22 cellular contexts compared by ENCODE assay signal in the genomic region with DNA sequence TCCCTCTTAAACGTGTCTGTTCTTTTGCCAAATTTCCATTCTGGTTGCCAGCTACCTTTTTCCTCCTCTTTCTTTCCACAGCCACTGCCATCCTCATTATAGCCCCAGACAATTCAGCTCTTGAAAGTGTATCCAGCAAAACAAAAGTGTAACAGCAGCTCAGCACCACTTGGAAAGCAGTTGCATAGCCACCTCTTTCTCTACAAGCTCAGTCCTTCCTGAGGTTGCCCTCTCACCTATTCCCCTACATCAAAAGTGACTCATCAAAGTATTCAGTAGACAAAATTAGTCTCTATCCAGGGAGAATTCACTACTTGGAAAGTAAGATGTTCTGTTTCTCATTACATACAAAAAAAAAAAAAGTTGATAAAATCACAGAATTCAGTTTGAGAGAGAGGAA. TPM values are rescaled to one million over a fixed set of nuclear protein-coding genes. Genes with fewer than 3 reads are reported as not detected.
DNase-seq lines count a peak whose midpoint lies in the region; FAIRE-seq and TF ChIP-seq lines count a peak whose summit lies in the region.
"Had no signal": no experiment of that assay in that cellular context is flagged by ENCODE, and none has a peak within 500 bp of the region (broad histone marks: within the 10 kb centered on the region; RNA-seq: fewer than 3 reads in every experiment).

No MANE protein-coding gene starts in this region.

- TF ChIP-seq EP300 in H1 (IDR thresholded peaks at IDR 0.05; ENCODE audit: borderline replicate concordance in 1 of 2, low read depth in 2 of 2, low read length in 2 of 2): no peak

- H3K56ac ChIP-seq in H1 (replicated peaks; ENCODE audit: insufficient read length, low read depth, low read length) (no peak overlapping the region), mesendoderm (ENCODE audit: low read length) (no peak overlapping the region)

- TF ChIP-seq CTCF in H1 (IDR thresholded peaks at IDR 0.05; ENCODE audit: control extremely low read depth in 1 of 3, insufficient read depth in 1 of 3, low read depth in 1 of 3, low read length in 3 of 3): no peak

- H3K27ac ChIP-seq in H1 (ENCODE audit: low read depth, low read length): no peak overlapping the region
- H3K27ac ChIP-seq in mesendoderm (ENCODE audit: low read depth, low read length): no peak overlapping the region
- H3K27ac ChIP-seq: 22Rv1 had no signal

- no peak overlapping the region for H3K4me3 ChIP-seq in H1 (ENCODE audit: extremely low read depth in 1 of 4, insufficient read depth in 2 of 4, low read depth in 3 of 4, low read length in 4 of 4)
- H3K4me3 ChIP-seq in mesendoderm (ENCODE audit: low read length): no peak overlapping the region

- no peak overlapping the region for H2BK12ac ChIP-seq in H1 (ENCODE audit: low read depth, low read length)

- H2BK120ac ChIP-seq in H1 (replicated peaks; ENCODE audit: low read depth, low read length) (no peak overlapping the region), mesendoderm (ENCODE audit: low read depth, low read length) (no peak overlapping the region)

- H3K79me2 ChIP-seq in H1 (ENCODE audit: control insufficient read depth in 1 of 2, insufficient read depth in 2 of 2, low read length in 2 of 2) (no peaks in the 10 kb centered on the region), mesendoderm (ENCODE audit: control insufficient read depth, insufficient read depth, low read length) (no peaks in the 10 kb centered on the region)

- no peak overlapping the region for H4K91ac ChIP-seq in H1 (replicated peaks; ENCODE audit: insufficient read length, low read length)

- no peak for FAIRE-seq in H1 (lab: Jason Lieb, UNC)
- FAIRE-seq: GM12892 had no signal

- POLR2A ChIA-PET in H1 (lab: Charles Lee; ENCODE audit: partially characterized antibody): no interaction called here

- H2BK20ac ChIP-seq in H1 (ENCODE audit: low read length): no peak overlapping the region

- no peak overlapping the region for H2BK5ac ChIP-seq in H1 (ENCODE audit: low read depth, low read length)
- H2BK5ac ChIP-seq in mesendoderm (ENCODE audit: low read length): no peak overlapping the region

- no peak for TF ChIP-seq POLR2A in H1 (IDR thresholded peaks at IDR 0.05; ENCODE audit: control extremely low read depth in 1 of 2, low read depth in 2 of 2, low read length in 2 of 2)

- H3K4ac ChIP-seq in H1 (replicated peaks; ENCODE audit: insufficient read length, low read depth, low read length) (no peak overlapping the region), mesendoderm (ENCODE audit: low read depth, low read length) (no peak overlapping the region)

- H2BK15ac ChIP-seq in H1 (ENCODE audit: low read length): no peak overlapping the region
- no peak overlapping the region for H2BK15ac ChIP-seq in mesendoderm (replicated peaks; ENCODE audit: low read depth)

- no peak overlapping the region for H3K9ac ChIP-seq in H1 (replicated peaks in 1 of 4; ENCODE audit: extremely low read depth in 1 of 4, low read depth in 3 of 4, low read length in 3 of 4)
- no peak overlapping the region for H3K9ac ChIP-seq in mesendoderm (ENCODE audit: low read length)

- 0 out of 2 replicates have a peak overlapping the region, but pooled peaks have one; percentile 68 for H2AFZ ChIP-seq in H1 (ENCODE audit: low read length)

- no peak overlapping the region for H3K14ac ChIP-seq in H1 (ENCODE audit: insufficient read length)

- no peak overlapping the region for H4K5ac ChIP-seq in H1 (ENCODE audit: insufficient read length, low read depth, low read length)
- H4K5ac ChIP-seq in mesendoderm (ENCODE audit: low read length): no peak overlapping the region

- H3K27me3 ChIP-seq in H1 (replicated peaks in 1 of 4; ENCODE audit: control insufficient read depth in 3 of 4, extremely low read depth in 1 of 4, insufficient read depth in 3 of 4, low read length in 3 of 4): no peaks in the 10 kb centered on the region
- H3K27me3 ChIP-seq in mesendoderm (ENCODE audit: insufficient read depth, low read length, poor library complexity): no peaks in the 10 kb centered on the region

- no peak overlapping the region for H3K4me2 ChIP-seq in H1 (ENCODE audit: insufficient read depth in 1 of 2, low read depth in 2 of 2, low read length in 2 of 2)
- H3K4me2 ChIP-seq in mesendoderm (ENCODE audit: low read length): no peak overlapping the region

- no peaks in the 10 kb centered on the region for H4K20me1 ChIP-seq in H1 (replicated peaks in 1 of 2; ENCODE audit: control insufficient read depth in 1 of 2, insufficient read depth in 2 of 2, low read length in 2 of 2)

- no peak for TF ChIP-seq RAD21 in H1 (IDR thresholded peaks at IDR 0.05 in 1 of 2, conservative IDR thresholded peaks at IDR 0.05 in 1 of 2; ENCODE audit: low read depth in 2 of 2, low read length in 2 of 2)

- no peak overlapping the region for H3K18ac ChIP-seq in H1 (ENCODE audit: extremely low read depth, low read length)
- H3K18ac ChIP-seq in mesendoderm (ENCODE audit: low read length): no peak overlapping the region

- H4K8ac ChIP-seq in H1 (ENCODE audit: extremely low read depth, insufficient read depth, low read length) (no peak overlapping the region), mesendoderm (ENCODE audit: low read depth, low read length) (no peak overlapping the region)

- H2AK5ac ChIP-seq in H1 (ENCODE audit: low read depth, low read length) (no peak overlapping the region), mesendoderm (ENCODE audit: low read length) (no peak overlapping the region)

- no peaks in the 10 kb centered on the region for H3K79me1 ChIP-seq in H1 (ENCODE audit: low read depth, low read length)
- H3K79me1 ChIP-seq in mesendoderm (ENCODE audit: low read length): no peaks in the 10 kb centered on the region

- H3K4me1 ChIP-seq in H1 (replicated peaks in 1 of 4; ENCODE audit: control insufficient read depth in 3 of 4, insufficient read depth in 4 of 4, low read length in 3 of 4) (no peaks in the 10 kb centered on the region), mesendoderm (ENCODE audit: control insufficient read depth, low read depth, low read length) (peaks cover 4% of the 10 kb centered on the region)

- WGBS in H1 (ENCODE audit: extremely low coverage in 1 of 2, insufficient coverage in 1 of 2, insufficient read length in 1 of 2, insufficient replicate concordance in 2 of 2, low coverage in 1 of 2, low lambda C conversion rate in 2 of 2, missing lambda C conversion rate in 1 of 2), 2 experiments: 93% methylated on average over 1 of the region's 1 CpG; no CpG with 5 or more reads in 1 of the 2 experiments
- WGBS in mesendoderm (ENCODE audit: extremely low coverage, insufficient coverage, low lambda C conversion rate): no CpG with 5 or more reads among the region's 1 CpG

- H3K36me3 ChIP-seq in H1 (ENCODE audit: control insufficient read depth in 2 of 4, insufficient read depth in 4 of 4, low read length in 3 of 4): no peaks in the 10 kb centered on the region
- H3K36me3 ChIP-seq in mesendoderm (ENCODE audit: control insufficient read depth, insufficient read depth, low read length): no peaks in the 10 kb centered on the region

- intact Hi-C loops in posterior vena cava (cut with DNase I): no loop called here

- no peaks in the 10 kb centered on the region for H3K23me2 ChIP-seq in H1 (ENCODE audit: low read depth, low read length)

- no peak overlapping the region for H3K23ac ChIP-seq in H1 (ENCODE audit: insufficient read length)
- H3K23ac ChIP-seq in mesendoderm (ENCODE audit: low read length): no peak overlapping the region

- CTCF ChIA-PET in H1 (lab: Charles Lee; ENCODE audit: partially characterized antibody): interaction anchor here (0.7 to 1.9 kb wide), 2 partner anchors 13 to 45 kb away, joined by 3 to 5 read pairs; no protein-coding TSS in a partner anchor

- peak; percentile 1 for DNase-seq in NCI-H1092 treated with DMSO at 0.1 percent for 48 hours (lab: John Stamatoyannopoulos, UW)
- DNase-seq in NCI-H1092 (lab: John Stamatoyannopoulos, UW): no peak
- peak; percentile 98 for DNase-seq in DMS79 treated with DMSO at 0.1 percent for 48 hours (lab: John Stamatoyannopoulos, UW)
- DNase-seq in NCI-H1105 treated with DMSO at 0.1 percent for 48 hours (lab: John Stamatoyannopoulos, UW): peak; percentile 96
- DNase-seq in H1 (ENCODE audit: low read depth in 1 of 2, low spot score in 2 of 2): no peak
- DNase-seq in mesendoderm: no peak
- no peak for DNase-seq in posterior vena cava (ENCODE audit: low spot score)
- no peak for DNase-seq in GM19240 (ENCODE audit: insufficient read length, low spot score)
- DNase-seq: Calu3; CD4-positive, alpha-beta memory T cell; GF-D8; H7; KBM-7; NCI-H1694; NCI-H226; NCI-H526 treated with DMSO at 0.1 percent for 48 hours; NK-92 treated with Interleukin-12 subunit alpha and Interleukin-12 subunit beta, amount 100 ng/mL, for 24 hours; RPMI8226 had no signal

- peaks cover 5% of the 10 kb centered on the region in 2 experiments for H3K9me3 ChIP-seq in H1 (ENCODE audit: insufficient read depth in 2 of 2, low read depth in 1 of 2, low read length in 1 of 2)

RNA-seq across cellular contexts. Expression of a gene that starts 26.8 kb away (rescaled TPM):
- 19.7 TPM in 2 replicates for total RNA-seq in H1 (2021; fragmentation: NEBNext Ultra II Directional; extraction: Animal tissue kit (Norgen Biotek cat#: 25700))
- polyA plus RNA-seq in H1 (2011; rRNA removed): 19.7 and 27.3 TPM in 2 replicates
- 19.9 TPM for polyA plus RNA-seq in H1 (2011; cell fraction: cytosol; rRNA removed)
- 78.8 TPM for polyA plus RNA-seq in H1 (2011; cell fraction: nucleus; rRNA removed)
- polyA plus RNA-seq in H1 (2012, experiment 1 of 2): 9.1 to 24.6 TPM (median 19.3 TPM) in 4 replicates
- 11.1 TPM for polyA plus RNA-seq in H1 (2012, experiment 2 of 2)
- 12.7 TPM for polyA plus RNA-seq in H1 (2013, experiment 1 of 2)
- 13.6 TPM for polyA plus RNA-seq in H1 (2013, experiment 2 of 2)
- 10.9 and 16.7 TPM in 2 replicates for polyA minus RNA-seq in H1 (2011; rRNA and poly(A)+ RNA removed)
- polyA minus RNA-seq in H1 (2011; cell fraction: cytosol; rRNA and poly(A)+ RNA removed): 16.1 TPM
- polyA minus RNA-seq in H1 (2011; cell fraction: nucleus; rRNA and poly(A)+ RNA removed): 17.5 TPM
- polyA plus RNA-seq in mesendoderm (2013, experiment 1 of 2): 5.5 TPM
- 5.0 TPM for polyA plus RNA-seq in mesendoderm (2013, experiment 2 of 2)
- total RNA-seq in posterior vena cava: 10 to 100 TPM; 11.9 to 33.5 TPM

RNA-seq across cellular contexts. Expression of a gene that starts 57.3 kb away (rescaled TPM):
- not detected in 2 replicates for total RNA-seq in H1 (2021; fragmentation: NEBNext Ultra II Directional; extraction: Animal tissue kit (Norgen Biotek cat#: 25700))
- not detected in 2 replicates for polyA plus RNA-seq in H1 (2011; rRNA removed)
- 0.10 TPM for polyA plus RNA-seq in H1 (2011; cell fraction: cytosol; rRNA removed)
- polyA plus RNA-seq in H1 (2011; cell fraction: nucleus; rRNA removed): not detected
- not detected in 4 replicates for polyA plus RNA-seq in H1 (2012, experiment 1 of 2)
- 0.26 TPM for polyA plus RNA-seq in H1 (2012, experiment 2 of 2)
- polyA plus RNA-seq in H1 (2013, experiment 1 of 2): not detected
- not detected for polyA plus RNA-seq in H1 (2013, experiment 2 of 2)
- polyA minus RNA-seq in H1 (2011; rRNA and poly(A)+ RNA removed): not detected in 2 replicates
- not detected for polyA minus RNA-seq in H1 (2011; cell fraction: cytosol; rRNA and poly(A)+ RNA removed)
- not detected for polyA minus RNA-seq in H1 (2011; cell fraction: nucleus; rRNA and poly(A)+ RNA removed)
- 2.3 TPM for polyA plus RNA-seq in mesendoderm (2013, experiment 1 of 2)
- 2.7 TPM for polyA plus RNA-seq in mesendoderm (2013, experiment 2 of 2)
- 1 to 10 TPM; 1.9 to 9.0 TPM for total RNA-seq in posterior vena cava
- total RNA-seq: CD4-positive, alpha-beta memory T cell had no signal
- polyA plus RNA-seq: BJ; CD4-positive, alpha-beta memory T cell had no signal

RNA-seq across cellular contexts. Expression of a gene that starts 57.4 kb away (rescaled TPM):
- total RNA-seq in H1 (2021; fragmentation: NEBNext Ultra II Directional; extraction: Animal tissue kit (Norgen Biotek cat#: 25700)): 0.48 and 0.52 TPM in 2 replicates
- 1.1 and 2.1 TPM in 2 replicates for polyA plus RNA-seq in H1 (2011; rRNA removed)
- polyA plus RNA-seq in H1 (2011; cell fraction: cytosol; rRNA removed): 1.2 TPM
- 5.5 TPM for polyA plus RNA-seq in H1 (2011; cell fraction: nucleus; rRNA removed)
- 0.60 to 1.1 TPM (median 0.98 TPM) in 4 replicates for polyA plus RNA-seq in H1 (2012, experiment 1 of 2)
- 0.34 TPM for polyA plus RNA-seq in H1 (2012, experiment 2 of 2)
- 0.67 TPM for polyA plus RNA-seq in H1 (2013, experiment 1 of 2)
- polyA plus RNA-seq in H1 (2013, experiment 2 of 2): 0.31 TPM
- polyA minus RNA-seq in H1 (2011; rRNA and poly(A)+ RNA removed): 1.7 and 1.9 TPM in 2 replicates
- polyA minus RNA-seq in H1 (2011; cell fraction: cytosol; rRNA and poly(A)+ RNA removed): not detected
- polyA minus RNA-seq in H1 (2011; cell fraction: nucleus; rRNA and poly(A)+ RNA removed): 3.5 TPM
- polyA plus RNA-seq in mesendoderm (2013, experiment 1 of 2): 0.87 TPM
- 0.71 TPM for polyA plus RNA-seq in mesendoderm (2013, experiment 2 of 2)
- not detected for total RNA-seq in posterior vena cava
- total RNA-seq: CD4-positive, alpha-beta memory T cell; OCI-LY7 had no signal
- polyA plus RNA-seq: BJ had no signal

Comparison
In these comparisons a context has a peak if more than half of its experiments do, and no peak if none do; other contexts are left out.
1. DNase-seq: peak in NCI-H1092 treated with DMSO at 0.1 percent for 48 hours (single experiment), DMS79 treated with DMSO at 0.1 percent for 48 hours (single experiment) and NCI-H1105 treated with DMSO at 0.1 percent for 48 hours (single experiment); none in NCI-H1092 (single experiment), H1 (0 of 2), mesendoderm (single experiment), posterior vena cava (single experiment) and GM19240 (single experiment).